In the genomic region with DNA sequence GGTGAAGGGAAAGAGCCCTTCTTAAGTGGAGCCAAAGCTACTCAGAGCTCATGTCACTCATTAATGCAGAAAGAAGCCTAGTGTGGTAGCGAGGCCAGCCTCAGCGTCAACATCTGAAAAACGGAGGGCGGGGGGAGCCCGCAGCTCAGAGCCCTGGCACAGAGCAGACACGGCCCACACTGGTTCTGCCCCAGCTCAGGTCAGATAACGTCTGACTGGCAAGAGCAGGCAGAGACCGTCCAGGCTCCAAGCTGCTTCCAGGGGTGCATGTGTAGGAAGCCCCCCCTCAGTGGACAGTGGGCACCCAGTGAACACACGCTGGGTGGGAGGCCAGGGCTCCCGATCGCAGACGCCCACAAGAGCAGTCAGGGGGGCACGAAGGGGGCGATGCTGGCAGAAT, we compare ENCODE assay signal across 14 cellular contexts.
DNase-seq lines count a peak whose midpoint lies in the region; ATAC-seq and TF ChIP-seq lines count a peak whose summit lies in the region.
"Had no signal": no experiment of that assay in that cellular context is flagged by ENCODE, and none has a peak within 500 bp of the region (broad histone marks: within the 10 kb centered on the region; RNA-seq: fewer than 3 reads in every experiment).

No MANE protein-coding gene starts in this region.

- H2BK12ac ChIP-seq in neuronal stem cell (ENCODE audit: low read length), result peak overlapping the region; percentile 90

- peak overlapping the region; percentile 57 for H3K18ac ChIP-seq in neuronal stem cell (ENCODE audit: low read length)

- no peak overlapping the region for H4K91ac ChIP-seq in neuronal stem cell (ENCODE audit: low read depth, low read length, poor library complexity)

- no peak overlapping the region for H3K4me2 ChIP-seq in neuronal stem cell (ENCODE audit: insufficient read depth, low read length, poor library complexity, severe bottlenecking)
- H3K4me2 ChIP-seq: BLaER1 treated with 17β-estradiol and CSF1 and Interleukin-3, amounts not matched to agents 10 nM and 100 nM had no signal

- peak; percentile 25 for DNase-seq in activated effector memory CD4-positive, alpha-beta T cell treated with anti-CD3 and anti-CD28 coated beads, Interleukin-2, amount 50 U/mL, for 16 hours
- DNase-seq in activated effector memory CD4-positive, alpha-beta T cell treated with Interleukin-2 at 50 U/mL for 16 hours, result no peak
- DNase-seq in neuronal stem cell (ENCODE audit: low spot score), result no peak
- DNase-seq in mucosa of gallbladder (ENCODE audit: low spot score), result no peak
- no peak for DNase-seq in effector CD8-positive, alpha-beta T cell (lab: John Stamatoyannopoulos, UW)
- DNase-seq: ACHN; Calu3; CD4-positive, CD25-positive, alpha-beta regulatory T cell; DMS 273 treated with DMSO at 0.1 percent for 48 hours; GM23248; IMR-90 had no signal

- H3K14ac ChIP-seq in neuronal stem cell (ENCODE audit: low read length), result peak overlapping the region; percentile 82

- H3K27ac ChIP-seq in VCaP (peak overlapping the region; percentile 98), neuronal stem cell (replicated peaks; ENCODE audit: low read length) (no peak overlapping the region), gastroesophageal sphincter (no peak overlapping the region)
- H3K27ac ChIP-seq: BLaER1 treated with 17β-estradiol and CSF1 and Interleukin-3, amounts not matched to agents 10 nM and 100 nM; GM23248 had no signal

- H3K4ac ChIP-seq in neuronal stem cell (ENCODE audit: low read length), result no peak overlapping the region

- TF ChIP-seq CTCF in VCaP (conservative IDR thresholded peaks at IDR 0.05) (no peak), gastroesophageal sphincter (IDR thresholded peaks at IDR 0.05) (no peak)

- no peak for ATAC-seq in gastroesophageal sphincter

- H3K4me1 ChIP-seq in neuronal stem cell (ENCODE audit: control insufficient read depth in 2 of 2, insufficient read depth in 1 of 2, low read depth in 1 of 2, low read length in 2 of 2), result no peaks in the 10 kb centered on the region
- no peaks in the 10 kb centered on the region for H3K4me1 ChIP-seq in gastroesophageal sphincter

- H4K8ac ChIP-seq in neuronal stem cell (ENCODE audit: low read depth, low read length), result no peak overlapping the region

- H3K27me3 ChIP-seq in neuronal stem cell (ENCODE audit: control insufficient read depth in 3 of 3, insufficient read depth in 3 of 3, low read depth in 1 of 3, low read length in 3 of 3) (peaks cover 0 to 19% (median 0%) of the 10 kb centered on the region in 3 experiments), gastroesophageal sphincter (peaks cover 55% of the 10 kb centered on the region)

- H3K4me3 ChIP-seq in neuronal stem cell (ENCODE audit: low read length in 2 of 2), result no peak overlapping the region
- no peak overlapping the region for H3K4me3 ChIP-seq in gastroesophageal sphincter
- H3K4me3 ChIP-seq: BLaER1 treated with 17β-estradiol and CSF1 and Interleukin-3, amounts not matched to agents 10 nM and 100 nM; GM23248 had no signal

- no peak overlapping the region for H2BK120ac ChIP-seq in neuronal stem cell (ENCODE audit: low read depth, low read length)

- H3K23ac ChIP-seq in neuronal stem cell (ENCODE audit: low read depth, low read length, poor library complexity), result no peak overlapping the region

- no peaks in the 10 kb centered on the region for H3K79me1 ChIP-seq in neuronal stem cell (ENCODE audit: low read depth, low read length)

- H3K36me3 ChIP-seq in neuronal stem cell (replicated peaks in 1 of 2; ENCODE audit: control insufficient read depth in 2 of 2, insufficient read depth in 2 of 2, low read length in 2 of 2), result no peaks in the 10 kb centered on the region
- H3K36me3 ChIP-seq in gastroesophageal sphincter, result no peaks in the 10 kb centered on the region
- H3K36me3 ChIP-seq: BLaER1 treated with 17β-estradiol and CSF1 and Interleukin-3, amounts not matched to agents 10 nM and 100 nM had no signal

- TF ChIP-seq EP300 in gastroesophageal sphincter (IDR thresholded peaks at IDR 0.05), result no peak

- no peaks in the 10 kb centered on the region for H3K9me3 ChIP-seq in neuronal stem cell (replicated peaks in 1 of 2; ENCODE audit: control insufficient read depth in 2 of 2, insufficient read depth in 1 of 2, low read depth in 1 of 2, low read length in 2 of 2)
- H3K9me3 ChIP-seq in gastroesophageal sphincter, result no peaks in the 10 kb centered on the region

- H2BK15ac ChIP-seq in neuronal stem cell (ENCODE audit: low read length), result no peak overlapping the region

- H2AK5ac ChIP-seq in neuronal stem cell (ENCODE audit: low read depth, low read length), result peak overlapping the region; percentile 92

- no peak overlapping the region for H2BK5ac ChIP-seq in neuronal stem cell (ENCODE audit: low read length)

- TF ChIP-seq POLR2A in gastroesophageal sphincter (IDR thresholded peaks at IDR 0.05), result no peak

- H3K9ac ChIP-seq in neuronal stem cell (ENCODE audit: low read depth, low read length, poor library complexity), result no peak overlapping the region
- H3K9ac ChIP-seq: BLaER1 treated with 17β-estradiol and CSF1 and Interleukin-3, amounts not matched to agents 10 nM and 100 nM; GM23248 had no signal

- no peak overlapping the region for H2AFZ ChIP-seq in neuronal stem cell (ENCODE audit: low read length)
- H2AFZ ChIP-seq: GM23248 had no signal

- WGBS in neuronal stem cell (ENCODE audit: extremely low coverage in 2 of 2, insufficient read length in 2 of 2, insufficient replicate concordance in 1 of 2), 2 donors, result no CpG with 5 or more reads among the region's 14 CpGs
- 66 to 100% methylated on average over 1 to 5 of the region's 14 CpGs for WGBS in gastroesophageal sphincter (ENCODE audit: low coverage in 1 of 2), 2 donors
